17 cellular contexts compared by ENCODE assay signal in the genomic region with DNA sequence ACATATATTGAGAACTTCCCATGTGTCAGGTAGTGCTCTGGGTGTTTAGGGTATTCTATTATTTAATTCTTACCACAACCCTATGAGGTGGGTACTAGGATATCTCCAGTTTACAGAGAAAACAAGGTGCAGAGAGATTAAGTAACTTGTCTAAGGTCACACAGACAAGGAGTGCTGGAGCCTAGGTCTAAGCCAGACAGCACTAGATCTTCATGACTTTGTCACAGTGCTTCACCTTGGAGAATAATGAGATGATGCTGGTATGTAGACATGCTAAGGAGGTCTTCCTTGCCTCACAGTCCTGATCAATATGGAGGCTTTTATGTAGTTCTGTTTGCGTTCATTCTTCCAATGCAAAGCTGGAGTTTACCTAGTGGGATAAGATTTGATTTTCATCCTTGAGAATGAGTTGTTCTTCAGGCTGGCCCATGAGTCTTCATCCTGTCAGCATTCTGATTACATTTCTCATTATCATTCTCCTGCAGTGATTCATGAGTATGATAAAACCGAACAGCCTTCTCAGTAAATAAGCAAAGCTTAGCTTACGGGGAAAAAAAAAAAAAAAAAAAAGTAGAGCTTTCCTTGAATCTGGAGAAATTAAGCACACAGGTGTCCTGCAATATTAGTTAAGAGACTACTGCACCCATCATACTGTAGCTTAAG.
DNase-seq lines count a peak whose midpoint lies in the region; ATAC-seq, FAIRE-seq and TF ChIP-seq lines count a peak whose summit lies in the region.
"Had no signal": no experiment of that assay in that cellular context is flagged by ENCODE, and none has a peak within 500 bp of the region (broad histone marks: within the 10 kb centered on the region; RNA-seq: fewer than 3 reads in every experiment).

No MANE protein-coding gene starts in this region.

- CTCF ChIA-PET in mammary epithelial cell (lab: Charles Lee; ENCODE audit: low non-redundant PET): no interaction called here
- CTCF ChIA-PET in activated CD8-positive, alpha-beta T cell treated with anti-CD3 and anti-CD28 coated beads for 36 hours (lab: Charles Lee): no interaction called here

- dilution Hi-C loops in mammary epithelial cell (cut with HindIII; ENCODE audit: low sequenced_read_pairs): loop anchor here (5.0 kb wide), 1 partner anchor 39 kb away; no protein-coding TSS in a partner anchor

- no peaks in the 10 kb centered on the region for H3K9me3 ChIP-seq in mammary epithelial cell (replicated peaks; ENCODE audit: insufficient read depth, low read length)
- H3K9me3 ChIP-seq: upper lobe of right lung had no signal

- H3K36me3 Mint-ChIP-seq in stimulated activated effector memory CD8-positive, alpha-beta T cell treated with anti-CD3 and anti-CD28 coated beads, Interleukin-12 subunit alpha, Interleukin-12 subunit beta, amount 100 ng/mL, for 72 hours: no peaks in the 10 kb centered on the region
- no peaks in the 10 kb centered on the region for H3K36me3 Mint-ChIP-seq in activated CD8-positive, alpha-beta T cell treated with anti-CD3 and anti-CD28 coated beads for 36 hours (ENCODE audit: low read depth)
- H3K36me3 Mint-ChIP-seq: activated naive CD4-positive, alpha-beta T cell treated with anti-CD3 and anti-CD28 coated beads, Interleukin-2, amount 50 U/mL, for 72 hours had no signal

- H3K4me1 Mint-ChIP-seq in stimulated activated effector memory CD8-positive, alpha-beta T cell treated with anti-CD3 and anti-CD28 coated beads, Interleukin-12 subunit alpha, Interleukin-12 subunit beta, amount 100 ng/mL, for 72 hours: no peaks in the 10 kb centered on the region
- H3K4me1 Mint-ChIP-seq in activated CD8-positive, alpha-beta T cell treated with anti-CD3 and anti-CD28 coated beads for 36 hours (ENCODE audit: low read depth): peaks cover 13% of the 10 kb centered on the region

- H2AFZ ChIP-seq in ACC112 (ENCODE audit: low read length, unreplicated experiment) (peak overlapping the region; percentile 7), mammary epithelial cell (ENCODE audit: low read depth, low read length) (no peak overlapping the region)

- no peaks in the 10 kb centered on the region for H3K9me3 Mint-ChIP-seq in stimulated activated effector memory CD8-positive, alpha-beta T cell treated with anti-CD3 and anti-CD28 coated beads, Interleukin-12 subunit alpha, Interleukin-12 subunit beta, amount 100 ng/mL, for 72 hours
- H3K9me3 Mint-ChIP-seq in activated CD8-positive, alpha-beta T cell treated with anti-CD3 and anti-CD28 coated beads for 36 hours: no peaks in the 10 kb centered on the region

- 22% methylated on average over 3 of the region's 3 CpGs for WGBS in mammary epithelial cell (ENCODE audit: low coverage, missing lambda C conversion rate)

- H3K27me3 ChIP-seq in ACC112 (ENCODE audit: insufficient read depth, low read length) (no peaks in the 10 kb centered on the region), mammary epithelial cell (ENCODE audit: insufficient read depth, low read length) (no peaks in the 10 kb centered on the region)
- H3K27me3 ChIP-seq: upper lobe of right lung had no signal

- POLR2A ChIA-PET in activated CD8-positive, alpha-beta T cell treated with anti-CD3 and anti-CD28 coated beads for 36 hours (lab: Charles Lee): no interaction called here

- no peak overlapping the region for H3K27ac Mint-ChIP-seq in stimulated activated effector memory CD8-positive, alpha-beta T cell treated with anti-CD3 and anti-CD28 coated beads, Interleukin-12 subunit alpha, Interleukin-12 subunit beta, amount 100 ng/mL, for 72 hours
- H3K27ac Mint-ChIP-seq in activated CD8-positive, alpha-beta T cell treated with anti-CD3 and anti-CD28 coated beads for 36 hours: no peak overlapping the region
- H3K27ac Mint-ChIP-seq: activated naive CD4-positive, alpha-beta T cell treated with anti-CD3 and anti-CD28 coated beads, Interleukin-2, amount 50 U/mL, for 72 hours had no signal

- DNase-seq in M059J (ENCODE audit: low read depth): peak; percentile 92
- DNase-seq in mammary epithelial cell: peak; percentile 83
- DNase-seq in NCI-H2171 treated with DMSO at 0.1 percent for 48 hours (lab: John Stamatoyannopoulos, UW): no peak
- DNase-seq in stimulated activated effector memory CD8-positive, alpha-beta T cell treated with anti-CD3 and anti-CD28 coated beads, Interleukin-12 subunit alpha, Interleukin-12 subunit beta, amount 100 ng/mL, for 72 hours (ENCODE audit: low spot score in 2 of 2): no peak
- no peak for DNase-seq in activated CD8-positive, alpha-beta T cell treated with anti-CD3 and anti-CD28 coated beads for 36 hours
- DNase-seq in iPS-NIHi11 (ENCODE audit: low spot score): no peak
- DNase-seq: DMS153, NCI-H1105, NCI-H524 treated with DMSO at 0.1 percent for 48 hours, occipital lobe, Right ventricle myocardium superior, upper lobe of right lung had no signal

- intact Hi-C loops in mammary epithelial cell (cut with micrococcal nuclease): no loop called here
- intact Hi-C loops in activated CD8-positive, alpha-beta T cell treated with anti-CD3 and anti-CD28 coated beads for 36 hours (cut with micrococcal nuclease): no loop called here

- H4K20me1 ChIP-seq in mammary epithelial cell (ENCODE audit: insufficient read depth, low read length): no peaks in the 10 kb centered on the region

- no peak overlapping the region for H3K9ac ChIP-seq in mammary epithelial cell (ENCODE audit: insufficient read depth, low read length)

- peak; percentile 53 for FAIRE-seq in islet of Langerhans (lab: Jason Lieb, UNC)
- FAIRE-seq: GM12892, H1 had no signal

- H3K4me2 ChIP-seq in mammary epithelial cell (ENCODE audit: insufficient read depth, low read depth, low read length): peak overlapping the region; percentile 50

- H3K4me3 ChIP-seq in ACC112 (ENCODE audit: low read depth, low read length) (peak overlapping the region; percentile 66), mammary epithelial cell (replicated peaks in 1 of 3; ENCODE audit: insufficient read depth in 1 of 3, low read depth in 2 of 3, low read length in 3 of 3) (no peak overlapping the region)
- H3K4me3 ChIP-seq: upper lobe of right lung had no signal

- ATAC-seq in stimulated activated effector memory CD8-positive, alpha-beta T cell treated with anti-CD3 and anti-CD28 coated beads, Interleukin-12 subunit alpha, Interleukin-12 subunit beta, amount 100 ng/mL, for 72 hours: no peak
- no peak for ATAC-seq in activated CD8-positive, alpha-beta T cell treated with anti-CD3 and anti-CD28 coated beads for 36 hours
- ATAC-seq: activated naive CD4-positive, alpha-beta T cell treated with anti-CD3 and anti-CD28 coated beads, Interleukin-2, amount 50 U/mL, for 72 hours; upper lobe of right lung had no signal

- no peak overlapping the region for H3K4me3 Mint-ChIP-seq in stimulated activated effector memory CD8-positive, alpha-beta T cell treated with anti-CD3 and anti-CD28 coated beads, Interleukin-12 subunit alpha, Interleukin-12 subunit beta, amount 100 ng/mL, for 72 hours
- no peak overlapping the region for H3K4me3 Mint-ChIP-seq in activated CD8-positive, alpha-beta T cell treated with anti-CD3 and anti-CD28 coated beads for 36 hours

- H3K27ac ChIP-seq in ACC112 (ENCODE audit: low read depth, low read length): peak overlapping the region; percentile 98
- peak overlapping the region; percentile 54 for H3K27ac ChIP-seq in mammary epithelial cell (ENCODE audit: insufficient read depth, low read depth, low read length)
- H3K27ac ChIP-seq: upper lobe of right lung had no signal

- H3K4me1 ChIP-seq in ACC112 (ENCODE audit: control insufficient read depth, insufficient read depth, low read length, unreplicated experiment): peaks cover 72% of the 10 kb centered on the region
- peaks cover 44% of the 10 kb centered on the region for H3K4me1 ChIP-seq in mammary epithelial cell (ENCODE audit: insufficient read depth, low read length)

- in situ Hi-C loops in mammary epithelial cell (cut with MboI; ENCODE audit: low sequenced_read_pairs in 2 of 2): no loop called here

- TSS peak; percentile 82 for BruUV-seq in mammary epithelial cell (replicated peaks; lab: Mats Ljungman, UMichigan)

- H3K27me3 Mint-ChIP-seq in activated CD8-positive, alpha-beta T cell treated with anti-CD3 and anti-CD28 coated beads for 36 hours: peaks cover 2% of the 10 kb centered on the region

- no peak for TF ChIP-seq CTCF in mammary epithelial cell (conservative IDR thresholded peaks at IDR 0.05 in 1 of 2, IDR thresholded peaks at IDR 0.05 in 1 of 2; ENCODE audit: extremely low read depth in 1 of 2, insufficient read depth in 1 of 2, low read depth in 1 of 2, low read length in 2 of 2)
- TF ChIP-seq CTCF in activated CD8-positive, alpha-beta T cell treated with anti-CD3 and anti-CD28 coated beads for 36 hours (IDR thresholded peaks at IDR 0.05): no peak

- H3K36me3 ChIP-seq in ACC112 (ENCODE audit: insufficient read depth, low read length): no peaks in the 10 kb centered on the region
- no peaks in the 10 kb centered on the region for H3K36me3 ChIP-seq in mammary epithelial cell (ENCODE audit: insufficient read depth, low read length)
- H3K36me3 ChIP-seq: upper lobe of right lung had no signal

- H3K79me2 ChIP-seq in ACC112 (ENCODE audit: control insufficient read depth, insufficient read depth, low read length, unreplicated experiment) (peaks cover 6% of the 10 kb centered on the region), mammary epithelial cell (ENCODE audit: insufficient read depth, low read length) (peaks cover 3% of the 10 kb centered on the region)

Comparison
In these comparisons a context has a peak if more than half of its experiments do, and no peak if none do; other contexts are left out.
1. DNase-seq: peak in M059J (single experiment) and mammary epithelial cell (single experiment); none in NCI-H2171 treated with DMSO at 0.1 percent for 48 hours (single experiment), stimulated activated effector memory CD8-positive, alpha-beta T cell treated with anti-CD3 and anti-CD28 coated beads, Interleukin-12 subunit alpha, Interleukin-12 subunit beta, amount 100 ng/mL, for 72 hours (0 of 2), activated CD8-positive, alpha-beta T cell treated with anti-CD3 and anti-CD28 coated beads for 36 hours (single experiment) and iPS-NIHi11 (single experiment).